Comparison of ENCODE assay signal across 8 cellular contexts in genomic region chr21:38661296-38662223, GRCh38.
A peak's percentile ranks its signal among the peaks of the same experiment; 100 is the strongest.
DNase-seq lines count a peak whose midpoint lies in the region; ATAC-seq, FAIRE-seq and TF ChIP-seq lines count a peak whose summit lies in the region.

No MANE protein-coding gene starts in this region.

- H3K9ac ChIP-seq in astrocyte (ENCODE audit: low read length) (peak overlapping the region; percentile 39), iPS-20b (ENCODE audit: low read depth, low read length) (peak overlapping the region; percentile 34; the same call in 1 of the 2 replicates)

- H3K4me3 Mint-ChIP-seq in astrocyte (ENCODE audit: unreplicated experiment), result peak overlapping the region; percentile 81
- H3K4me3 Mint-ChIP-seq in stimulated activated memory B cell treated with anti-CD40 and anti-IgM and Interleukin-4, amounts not matched to agents 10 μg/mL and 1 μg/mL and 100 μg/mL, for 72 hours, result peak overlapping the region; percentile 38

- H3K9me3 ChIP-seq in astrocyte (ENCODE audit: insufficient read depth, low read depth, low read length), result no peaks in the 10 kb centered on the region
- H3K9me3 ChIP-seq in iPS-20b (ENCODE audit: insufficient read depth, low read depth, low read length), result no peaks in the 10 kb centered on the region

- peak overlapping the region; percentile 82 for H3K4me2 ChIP-seq in astrocyte (ENCODE audit: low read length)

- H3K4me1 Mint-ChIP-seq in astrocyte (ENCODE audit: low read depth, unreplicated experiment), result peaks cover 5% of the 10 kb centered on the region
- peaks cover 12% of the 10 kb centered on the region for H3K4me1 Mint-ChIP-seq in stimulated activated memory B cell treated with anti-CD40 and anti-IgM and Interleukin-4, amounts not matched to agents 10 μg/mL and 1 μg/mL and 100 μg/mL, for 72 hours

- H3K36me3 ChIP-seq in astrocyte (ENCODE audit: insufficient read depth, low read length) (no peaks in the 10 kb centered on the region), iPS-20b (ENCODE audit: insufficient read depth, low read depth, low read length) (no peaks in the 10 kb centered on the region)

- H3K27ac Mint-ChIP-seq in astrocyte (ENCODE audit: unreplicated experiment), result peak overlapping the region; percentile 51
- H3K27ac Mint-ChIP-seq in stimulated activated memory B cell treated with anti-CD40 and anti-IgM and Interleukin-4, amounts not matched to agents 10 μg/mL and 1 μg/mL and 100 μg/mL, for 72 hours, result no peak overlapping the region

- no peaks in the 10 kb centered on the region for H3K79me2 ChIP-seq in astrocyte (ENCODE audit: insufficient read depth, low read length)

- ATAC-seq in stimulated activated memory B cell treated with anti-CD40 and anti-IgM and Interleukin-4, amounts not matched to agents 10 μg/mL and 1 μg/mL and 100 μg/mL, for 72 hours, result no peak
- no peak for ATAC-seq in GM18907 (IDR thresholded peaks at IDR 0.05; ENCODE audit: unreplicated experiment)

- peak; percentile 72 for FAIRE-seq in astrocyte (lab: Jason Lieb, UNC)

- H3K27me3 Mint-ChIP-seq in astrocyte (ENCODE audit: low read depth, unreplicated experiment), result peaks cover 54% of the 10 kb centered on the region
- peaks cover 55% of the 10 kb centered on the region for H3K27me3 Mint-ChIP-seq in stimulated activated memory B cell treated with anti-CD40 and anti-IgM and Interleukin-4, amounts not matched to agents 10 μg/mL and 1 μg/mL and 100 μg/mL, for 72 hours

- H2AFZ ChIP-seq in astrocyte (ENCODE audit: low read depth, low read length), result peak overlapping the region; percentile 55

- H3K27me3 ChIP-seq in astrocyte (ENCODE audit: insufficient read depth, low read length) (peaks cover 73% of the 10 kb centered on the region), iPS-20b (ENCODE audit: insufficient read depth, low read length) (peaks cover 70% of the 10 kb centered on the region)

- DNase-seq in stimulated activated CD4-positive, alpha-beta T cell treated with anti-CD3 and anti-CD28 coated beads, Interleukin-4, amount 100 ng/mL, for 1 hour, result peak; percentile 4
- no peak for DNase-seq in stimulated activated CD4-positive, alpha-beta T cell treated with anti-CD3 and anti-CD28 coated beads, Interleukin-1b, Interleukin-23, amount 100 ng/mL, for 48 hours
- DNase-seq in astrocyte (ENCODE audit: low read depth) (peak; percentile 70), DMS79 (lab: John Stamatoyannopoulos, UW) (no peak)
- DNase-seq in stimulated activated naive CD4-positive, alpha-beta T cell treated with Interleukin-2 at 50 U/mL for 16 hours (lab: John Stamatoyannopoulos, UW), result no peak

- H3K27ac ChIP-seq in astrocyte (ENCODE audit: low read depth, low read length), result no peak overlapping the region
- no peak overlapping the region for H3K27ac ChIP-seq in iPS-20b (ENCODE audit: low read length)

- TF ChIP-seq CTCF in astrocyte (IDR thresholded peaks at IDR 0.05; ENCODE audit: insufficient read depth, low read depth, low read length), result no peak

- H3K36me3 Mint-ChIP-seq in astrocyte (ENCODE audit: low read depth, unreplicated experiment), result no peaks in the 10 kb centered on the region
- no peaks in the 10 kb centered on the region for H3K36me3 Mint-ChIP-seq in stimulated activated memory B cell treated with anti-CD40 and anti-IgM and Interleukin-4, amounts not matched to agents 10 μg/mL and 1 μg/mL and 100 μg/mL, for 72 hours

- H3K4me1 ChIP-seq in astrocyte (ENCODE audit: insufficient read depth, low read length) (peaks cover 8% of the 10 kb centered on the region), iPS-20b (ENCODE audit: insufficient read depth, low read length) (peaks cover 10% of the 10 kb centered on the region; the same call in 1 of the 2 replicates)

- no peaks in the 10 kb centered on the region for H4K20me1 ChIP-seq in astrocyte (ENCODE audit: insufficient read depth, low read length)

- H3K9me3 Mint-ChIP-seq in astrocyte (ENCODE audit: unreplicated experiment), result no peaks in the 10 kb centered on the region
- no peaks in the 10 kb centered on the region for H3K9me3 Mint-ChIP-seq in stimulated activated memory B cell treated with anti-CD40 and anti-IgM and Interleukin-4, amounts not matched to agents 10 μg/mL and 1 μg/mL and 100 μg/mL, for 72 hours

- H3K4me3 ChIP-seq in astrocyte (ENCODE audit: insufficient read depth, low read depth, low read length) (peak overlapping the region; percentile 38), iPS-20b (ENCODE audit: low read length) (peak overlapping the region; percentile 70)

Comparison
In these comparisons a context has a peak if more than half of its experiments do, and no peak if none do; other contexts are left out.
1. DNase-seq: peak in stimulated activated CD4-positive, alpha-beta T cell treated with anti-CD3 and anti-CD28 coated beads, Interleukin-4, amount 100 ng/mL, for 1 hour (single experiment) and astrocyte (single experiment); none in stimulated activated CD4-positive, alpha-beta T cell treated with anti-CD3 and anti-CD28 coated beads, Interleukin-1b, Interleukin-23, amount 100 ng/mL, for 48 hours (single experiment), stimulated activated naive CD4-positive, alpha-beta T cell treated with Interleukin-2 at 50 U/mL for 16 hours (single experiment) and DMS79 (single experiment).